19 cellular contexts compared by ENCODE assay signal in the genomic region with DNA sequence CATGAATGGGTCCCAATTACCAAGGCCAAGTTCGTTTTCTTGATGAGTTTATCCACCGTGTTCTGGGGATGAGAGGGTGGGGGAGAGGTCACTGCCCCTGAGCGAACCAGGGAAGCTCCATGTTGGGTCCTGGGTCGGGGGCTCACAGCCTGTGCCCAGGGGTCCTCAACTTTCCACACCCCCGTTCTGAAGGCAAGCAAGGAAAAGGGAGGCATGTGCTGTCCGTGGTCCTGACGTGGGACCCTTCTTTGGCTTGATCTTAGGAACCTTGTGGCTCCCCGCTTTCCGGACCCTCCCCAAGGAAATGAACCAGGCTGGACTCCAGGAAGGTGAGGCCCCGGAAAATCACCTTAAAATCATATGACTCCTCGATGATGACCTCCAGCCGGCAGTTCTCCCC. TPM values are rescaled to one million over a fixed set of nuclear protein-coding genes. Genes with fewer than 3 reads are reported as not detected.
DNase-seq lines count a peak whose midpoint lies in the region; ATAC-seq, FAIRE-seq and TF ChIP-seq lines count a peak whose summit lies in the region.
"Had no signal": no experiment of that assay in that cellular context is flagged by ENCODE, and none has a peak within 500 bp of the region (broad histone marks: within the 10 kb centered on the region; RNA-seq: fewer than 3 reads in every experiment).

No MANE protein-coding gene starts in this region.

- DNase-seq in HepG2 (ENCODE audit: low spot score) (no peak), right lobe of liver (no peak), adipocyte (ENCODE audit: low read depth) (peak; percentile 17), NCI-H524 treated with DMSO at 0.1 percent for 48 hours (lab: John Stamatoyannopoulos, UW) (no peak), SHP77 treated with DMSO at 0.1 percent for 48 hours (lab: John Stamatoyannopoulos, UW) (no peak)
- DNase-seq in activated CD8-positive, alpha-beta memory T cell treated with anti-CD3 and anti-CD28 coated beads for 24 hours = no peak
- no peak for DNase-seq in activated naive CD4-positive, alpha-beta T cell treated with anti-CD3 and anti-CD28 coated beads, Interleukin-2, amount 50 U/mL, for 16 hours
- DNase-seq: 8988T; CD8-positive, alpha-beta T cell; DMS79 treated with DMSO at 0.1 percent for 48 hours; GDM1; NCI-H187 treated with DMSO at 0.1 percent for 48 hours; NCI-H69; NK-92 treated with Interleukin-12 subunit alpha and Interleukin-12 subunit beta, amount 100 ng/mL, for 24 hours; RPMI8226 had no signal

- no peak overlapping the region for H2AFZ ChIP-seq in HepG2 (ENCODE audit: low read length)

- TF ChIP-seq RAD21 in HepG2 (CRISPR knock-in tag; IDR thresholded peaks at IDR 0.05) (no peak), liver (IDR thresholded peaks at IDR 0.05) (no peak)

- H3K4me2 ChIP-seq in HepG2 (ENCODE audit: low read depth, low read length) = no peak overlapping the region
- H3K4me2 ChIP-seq: BLaER1 had no signal

- H3K27me3 ChIP-seq in HepG2 (ENCODE audit: control insufficient read depth in 1 of 2, insufficient read depth in 2 of 2, low read length in 2 of 2) (peaks cover 0 to 12% of the 10 kb centered on the region in 2 experiments; a peak in 3 of 5 replicates), right lobe of liver (no peaks in the 10 kb centered on the region), adipocyte (replicated peaks; ENCODE audit: control insufficient read depth, insufficient read depth, low read length) (peaks cover 43% of the 10 kb centered on the region), liver (ENCODE audit: control insufficient read depth in 4 of 4, insufficient read depth in 4 of 4, low read length in 3 of 4) (peaks cover 0 to 5% (median 0%) of the 10 kb centered on the region in 4 donors)
- H3K27me3 ChIP-seq: SJCRH30 had no signal

- TF ChIP-seq EP300 in HepG2 (IDR thresholded peaks at IDR 0.05; ENCODE audit: low read depth in 2 of 2, low read length in 2 of 2) (no peak), HepG2 (CRISPR knock-in tag; IDR thresholded peaks at IDR 0.05; ENCODE audit: borderline replicate concordance) (no peak)

- H3K79me2 ChIP-seq in HepG2 (ENCODE audit: insufficient read depth, low read length) = no peaks in the 10 kb centered on the region

- H3K9me3 ChIP-seq in HepG2 (ENCODE audit: low read length) (no peaks in the 10 kb centered on the region), right lobe of liver (no peaks in the 10 kb centered on the region), adipocyte (ENCODE audit: control insufficient read depth, low read length) (no peaks in the 10 kb centered on the region), liver (ENCODE audit: control insufficient read depth in 4 of 4, low read length in 3 of 4) (no peaks in the 10 kb centered on the region)
- H3K9me3 ChIP-seq: SJCRH30 had no signal

- TF ChIP-seq POLR2A in HepG2 (IDR thresholded peaks at IDR 0.05; ENCODE audit: insufficient read depth in 1 of 2, low read depth in 2 of 2, low read length in 2 of 2) (no peak), right lobe of liver (IDR thresholded peaks at IDR 0.05) (no peak)

- H3K4me3 ChIP-seq in HepG2 (replicated peaks in 1 of 3; ENCODE audit: insufficient read depth in 1 of 3, low read depth in 2 of 3, low read length in 3 of 3) (no peak overlapping the region), right lobe of liver (no peak overlapping the region), adipocyte (ENCODE audit: low read length) (no peak overlapping the region), liver (ENCODE audit: low read depth in 1 of 3, low read length in 3 of 3) (no peak overlapping the region)
- H3K4me3 ChIP-seq: BLaER1, SJCRH30 had no signal

- H3K36me3 ChIP-seq in HepG2 (replicated peaks in 1 of 2; ENCODE audit: control insufficient read depth in 1 of 2, insufficient read depth in 2 of 2, low read length in 2 of 2) (no peaks in the 10 kb centered on the region), right lobe of liver (no peaks in the 10 kb centered on the region), adipocyte (ENCODE audit: control insufficient read depth, insufficient read depth, low read length, severe bottlenecking) (no peaks in the 10 kb centered on the region), liver (ENCODE audit: control insufficient read depth in 4 of 4, insufficient read depth in 3 of 4, low read depth in 1 of 4, low read length in 3 of 4) (no peaks in the 10 kb centered on the region)
- H3K36me3 ChIP-seq: BLaER1, SJCRH30 had no signal

- H3K9ac ChIP-seq in HepG2 (ENCODE audit: insufficient read depth, low read depth, low read length) (no peak overlapping the region), adipocyte (ENCODE audit: low read length) (no peak overlapping the region), liver (ENCODE audit: low read depth in 1 of 2, low read length in 2 of 2) (no peak overlapping the region)
- H3K9ac ChIP-seq: BLaER1 had no signal

- ATAC-seq in HepG2 = no peak
- ATAC-seq in right lobe of liver = no peak

- WGBS in HepG2 (ENCODE audit: low lambda C conversion rate) = 19% methylated on average over 7 of the region's 12 CpGs
- WGBS in right lobe of liver (ENCODE audit: insufficient coverage, low coverage, low lambda C conversion rate, missing lambda C conversion rate) = 47% methylated on average over 7 of the region's 12 CpGs
- WGBS in liver = 36% methylated on average over 12 of the region's 12 CpGs

- TF ChIP-seq CTCF in HepG2 (CRISPR knock-in tag; IDR thresholded peaks at IDR 0.05) (no peak), right lobe of liver (IDR thresholded peaks at IDR 0.05) (no peak), liver (IDR thresholded peaks at IDR 0.05; ENCODE audit: low read depth, low read length, missing input control) (no peak)

- CTCF ChIA-PET in HepG2 (lab: Yijun Ruan, JAX; ENCODE audit: low intra/inter-chr PET ratio, low total read pairs) = interaction anchor here (0.8 to 3.2 kb wide), 5 partner anchors 46 to 270 kb away, joined by 3 to 28 read pairs (median 14); a partner anchor contains a TSS

- in situ Hi-C loops in HepG2 (cut with HindIII; ENCODE audit: extremely low pct_ligation_motif_present, low pct_unique_long_range_greater_than_20kb) = loop anchor here (5.0 kb wide), 2 partner anchors 80 to 260 kb away; a partner anchor contains a TSS

- no peak for FAIRE-seq in HepG2 (lab: Jason Lieb, UNC)
- FAIRE-seq: D721Med had no signal

- intact Hi-C loops in HepG2 (cut with micrococcal nuclease; ENCODE audit: unreplicated experiment) (no loop called here), right lobe of liver (cut with DNase I) (loop anchor here (5.0 to 10.0 kb wide), 2 partner anchors 87 to 260 kb away; no protein-coding TSS in a partner anchor)

- BruUV-seq in HepG2 (replicated peaks; lab: Mats Ljungman, UMichigan) = no TSS peak

- 0 out of 2 replicates have a peak, but pooled peaks cover 2% of the 10 kb centered on the region for H4K20me1 ChIP-seq in HepG2 (ENCODE audit: insufficient read depth, low read length)

- no peaks in the 10 kb centered on the region for H3K4me1 ChIP-seq in HepG2 (ENCODE audit: insufficient read depth, low read length)
- no peaks in the 10 kb centered on the region for H3K4me1 ChIP-seq in right lobe of liver
- H3K4me1 ChIP-seq in adipocyte (ENCODE audit: control insufficient read depth, insufficient read depth, low read length) = no peaks in the 10 kb centered on the region
- H3K4me1 ChIP-seq in liver (ENCODE audit: control insufficient read depth in 4 of 4, insufficient read depth in 4 of 4, low read length in 3 of 4) = no peaks in the 10 kb centered on the region
- H3K4me1 ChIP-seq: SJCRH30 had no signal

- no peak overlapping the region for H3K27ac ChIP-seq in HepG2 (ENCODE audit: extremely low read length, insufficient read depth, low read length)
- no peak overlapping the region for H3K27ac ChIP-seq in right lobe of liver
- no peak overlapping the region for H3K27ac ChIP-seq in liver (ENCODE audit: low read depth in 1 of 2, low read length in 2 of 2)
- H3K27ac ChIP-seq: BLaER1, SJCRH30 had no signal

- POLR2A ChIA-PET in HepG2 (lab: Yijun Ruan, JAX) = no interaction called here

RNA-seq across cellular contexts. Expression of a gene that starts 18.2 kb away (rescaled TPM):
- total RNA-seq in HepG2 (2016; rRNA removed; fragmentation: Illumina TruSeq; extraction: Trizol) (0.09 and 1.2 TPM in 2 replicates), right lobe of liver (1 to 10 TPM in 1 of 6 experiments, under 1 TPM in 5; 0.53 to 1.6 (median 0.77) TPM), liver (1 to 10 TPM in 1 of 2 donors, under 1 TPM in 1; 0.79 to 1.3 TPM)
- 1.1 and 1.5 TPM in 2 replicates for total RNA-seq in HepG2 (2016; cell fraction: cytosol; rRNA removed; fragmentation: Illumina TruSeq; extraction: Trizol; ENCODE audit: low read depth)
- total RNA-seq in HepG2 (2016; cell fraction: insoluble cytoplasmic fraction; rRNA removed; fragmentation: Illumina TruSeq; extraction: Trizol) = not detected in 2 replicates
- 0.52 and 0.62 TPM in 2 replicates for total RNA-seq in HepG2 (2016; cell fraction: membrane; rRNA removed; fragmentation: Illumina TruSeq; extraction: Trizol)
- total RNA-seq in HepG2 (2016; cell fraction: nucleus; rRNA removed; fragmentation: Illumina TruSeq; extraction: Trizol) = not detected in 2 replicates
- polyA plus RNA-seq in HepG2 (2011; rRNA removed) (0.70 and 0.94 TPM in 2 replicates), liver (under 1 TPM; 0.50 to 0.99 TPM)
- 0.39 and 0.59 TPM in 2 replicates for polyA plus RNA-seq in HepG2 (2011; cell fraction: cytosol; rRNA removed)
- polyA plus RNA-seq in HepG2 (2011; cell fraction: nucleus; rRNA removed) = 2.3 and 2.8 TPM in 2 replicates
- 0.25 and 0.93 TPM in 2 replicates for polyA plus RNA-seq in HepG2 (2012)
- polyA plus RNA-seq in HepG2 (2016; cell fraction: cytosol; fragmentation: Illumina TruSeq; extraction: Trizol; ENCODE audit: low read depth) = 0.09 and 0.23 TPM in 2 replicates
- polyA plus RNA-seq in HepG2 (2016; cell fraction: insoluble cytoplasmic fraction; fragmentation: Illumina TruSeq; extraction: Trizol; ENCODE audit: low read depth) = not detected in 2 replicates
- polyA plus RNA-seq in HepG2 (2016; cell fraction: membrane; fragmentation: Illumina TruSeq; extraction: Trizol; ENCODE audit: low read depth) = 0.41 and 0.55 TPM in 2 replicates
- polyA plus RNA-seq in HepG2 (2016; cell fraction: nucleus; fragmentation: Illumina TruSeq; extraction: Trizol; ENCODE audit: insufficient read depth, low read depth) = 0.29 TPM in 1 of 2 replicates, not detected in the other
- polyA minus RNA-seq in HepG2 (2011; rRNA and poly(A)+ RNA removed; ENCODE audit: low replicate concordance) = 0.82 and 12.4 TPM in 2 replicates
- polyA minus RNA-seq in HepG2 (2011; cell fraction: cytosol; rRNA and poly(A)+ RNA removed) = 0.69 and 0.70 TPM in 2 replicates
- polyA minus RNA-seq in HepG2 (2011; cell fraction: nucleus; rRNA and poly(A)+ RNA removed) = 0.50 and 0.64 TPM in 2 replicates
- total RNA-seq: CD8-positive, alpha-beta T cell had no signal

RNA-seq across cellular contexts. Expression of a gene that starts 34.2 kb away (rescaled TPM):
- total RNA-seq in HepG2 (2016; rRNA removed; fragmentation: Illumina TruSeq; extraction: Trizol) (0.02 TPM in 1 of 2 replicates, not detected in the other), right lobe of liver (under 1 TPM in 1 of 6 experiments, not detected in 5; 0.13 TPM), liver (under 1 TPM in 1 of 2 donors, not detected in 1; 0.25 TPM)
- total RNA-seq in HepG2 (2016; cell fraction: cytosol; rRNA removed; fragmentation: Illumina TruSeq; extraction: Trizol; ENCODE audit: low read depth) = not detected in 2 replicates
- not detected in 2 replicates for total RNA-seq in HepG2 (2016; cell fraction: insoluble cytoplasmic fraction; rRNA removed; fragmentation: Illumina TruSeq; extraction: Trizol)
- total RNA-seq in HepG2 (2016; cell fraction: membrane; rRNA removed; fragmentation: Illumina TruSeq; extraction: Trizol) = not detected in 2 replicates
- not detected in 2 replicates for total RNA-seq in HepG2 (2016; cell fraction: nucleus; rRNA removed; fragmentation: Illumina TruSeq; extraction: Trizol)
- polyA plus RNA-seq in HepG2 (2011; rRNA removed) (0.09 TPM in 1 of 2 replicates, not detected in the other), liver (under 1 TPM in 1 of 2 donors, not detected in 1; 0.01 TPM)
- 0.09 and 0.12 TPM in 2 replicates for polyA plus RNA-seq in HepG2 (2011; cell fraction: cytosol; rRNA removed)
- polyA plus RNA-seq in HepG2 (2011; cell fraction: nucleus; rRNA removed) = 0.19 and 0.51 TPM in 2 replicates
- 0.07 TPM in 1 of 2 replicates, not detected in the other for polyA plus RNA-seq in HepG2 (2012)
- not detected in 2 replicates for polyA plus RNA-seq in HepG2 (2016; cell fraction: cytosol; fragmentation: Illumina TruSeq; extraction: Trizol; ENCODE audit: low read depth)
- polyA plus RNA-seq in HepG2 (2016; cell fraction: insoluble cytoplasmic fraction; fragmentation: Illumina TruSeq; extraction: Trizol; ENCODE audit: low read depth) = not detected in 2 replicates
- not detected in 2 replicates for polyA plus RNA-seq in HepG2 (2016; cell fraction: membrane; fragmentation: Illumina TruSeq; extraction: Trizol; ENCODE audit: low read depth)
- not detected in 2 replicates for polyA plus RNA-seq in HepG2 (2016; cell fraction: nucleus; fragmentation: Illumina TruSeq; extraction: Trizol; ENCODE audit: insufficient read depth, low read depth)
- polyA minus RNA-seq in HepG2 (2011; rRNA and poly(A)+ RNA removed; ENCODE audit: low replicate concordance) = 0.78 TPM in 1 of 2 replicates, not detected in the other
- not detected in 2 replicates for polyA minus RNA-seq in HepG2 (2011; cell fraction: cytosol; rRNA and poly(A)+ RNA removed)
- not detected in 2 replicates for polyA minus RNA-seq in HepG2 (2011; cell fraction: nucleus; rRNA and poly(A)+ RNA removed)
- total RNA-seq: CD8-positive, alpha-beta T cell had no signal

RNA-seq across cellular contexts. Expression of a gene that starts 46.5 kb away (rescaled TPM):
- total RNA-seq in HepG2 (2016; rRNA removed; fragmentation: Illumina TruSeq; extraction: Trizol) (8.4 and 9.1 TPM in 2 replicates), right lobe of liver (1 to 10 TPM; 3.1 to 7.8 (median 6.2) TPM), liver (1 to 10 TPM; 2.3 to 3.6 TPM)
- total RNA-seq in HepG2 (2016; cell fraction: cytosol; rRNA removed; fragmentation: Illumina TruSeq; extraction: Trizol; ENCODE audit: low read depth) = 2.8 and 3.3 TPM in 2 replicates
- 8.2 and 10.6 TPM in 2 replicates for total RNA-seq in HepG2 (2016; cell fraction: insoluble cytoplasmic fraction; rRNA removed; fragmentation: Illumina TruSeq; extraction: Trizol)
- total RNA-seq in HepG2 (2016; cell fraction: membrane; rRNA removed; fragmentation: Illumina TruSeq; extraction: Trizol) = 4.2 and 6.5 TPM in 2 replicates
- 9.8 and 13.4 TPM in 2 replicates for total RNA-seq in HepG2 (2016; cell fraction: nucleus; rRNA removed; fragmentation: Illumina TruSeq; extraction: Trizol)
- polyA plus RNA-seq in HepG2 (2011; rRNA removed) (13.3 and 17.6 TPM in 2 replicates), liver (1 to 10 TPM; 4.4 to 6.0 TPM)
- polyA plus RNA-seq in HepG2 (2011; cell fraction: cytosol; rRNA removed) = 8.3 and 11.4 TPM in 2 replicates
- polyA plus RNA-seq in HepG2 (2011; cell fraction: nucleus; rRNA removed) = 48.6 and 50.4 TPM in 2 replicates
- 9.8 and 14.4 TPM in 2 replicates for polyA plus RNA-seq in HepG2 (2012)
- 4.3 and 5.1 TPM in 2 replicates for polyA plus RNA-seq in HepG2 (2016; cell fraction: cytosol; fragmentation: Illumina TruSeq; extraction: Trizol; ENCODE audit: low read depth)
- 14.4 and 17.5 TPM in 2 replicates for polyA plus RNA-seq in HepG2 (2016; cell fraction: insoluble cytoplasmic fraction; fragmentation: Illumina TruSeq; extraction: Trizol; ENCODE audit: low read depth)
- 5.2 and 7.2 TPM in 2 replicates for polyA plus RNA-seq in HepG2 (2016; cell fraction: membrane; fragmentation: Illumina TruSeq; extraction: Trizol; ENCODE audit: low read depth)
- polyA plus RNA-seq in HepG2 (2016; cell fraction: nucleus; fragmentation: Illumina TruSeq; extraction: Trizol; ENCODE audit: insufficient read depth, low read depth) = 29.6 and 30.0 TPM in 2 replicates
- polyA minus RNA-seq in HepG2 (2011; rRNA and poly(A)+ RNA removed; ENCODE audit: low replicate concordance) = 8.3 and 15.8 TPM in 2 replicates
- 5.2 TPM in 2 replicates for polyA minus RNA-seq in HepG2 (2011; cell fraction: cytosol; rRNA and poly(A)+ RNA removed)
- polyA minus RNA-seq in HepG2 (2011; cell fraction: nucleus; rRNA and poly(A)+ RNA removed) = 3.2 and 5.5 TPM in 2 replicates
